8 cellular contexts compared by ENCODE assay signal in genomic region chr7:23347682-23348180, GRCh38. TPM values are rescaled to one million over a fixed set of nuclear protein-coding genes. Genes with fewer than 3 reads are reported as not detected.
A peak's percentile ranks its signal among the peaks of the same experiment; 100 is the strongest.
DNase-seq lines count a peak whose midpoint lies in the region; ATAC-seq, FAIRE-seq and TF ChIP-seq lines count a peak whose summit lies in the region.

No MANE protein-coding gene starts in this region.

- POLR2A ChIA-PET in AG04449 (lab: Yijun Ruan, JAX), result interaction anchor here (0.8 to 1.6 kb wide), 2 partner anchors 14 to 48 kb away, joined by 3 to 10 read pairs; partner anchors contain the start of gene MALSU1

- peak; percentile 88 for FAIRE-seq in H54 (lab: Jason Lieb, UNC)

- CTCF ChIA-PET in AG04449 (lab: Yijun Ruan, JAX), result interaction anchor here (0.9 to 4.0 kb wide), 3 partner anchors 11 to 125 kb away, joined by 3 to 22 read pairs (median 3); no protein-coding TSS in a partner anchor

- intact Hi-C loops in cardiac septum (cut with DNase I), result no loop called here

- ATAC-seq in GM21786 (IDR thresholded peaks at IDR 0.05; ENCODE audit: unreplicated experiment) (no peak), GM19395 (IDR thresholded peaks at IDR 0.05; ENCODE audit: unreplicated experiment) (no peak)

- TF ChIP-seq POLR2A in H54 (IDR thresholded peaks at IDR 0.05; ENCODE audit: low read depth, low read length), result no peak

- no peak overlapping the region for H3K4me3 ChIP-seq in AG04449 (ENCODE audit: low read depth, low read length)

- TF ChIP-seq CTCF in AG04449 (IDR thresholded peaks at IDR 0.05; ENCODE audit: insufficient read depth, low read length, missing control alignments), result no peak

- DNase-seq in AG04449 (ENCODE audit: low read depth, low spot score) (peak; percentile 60), H54 (ENCODE audit: insufficient read length, low spot score) (peak; percentile 59), T1000 (lab: John Stamatoyannopoulos, UW) (peak; percentile 44), glomerular visceral epithelial cell (ENCODE audit: extremely low spot score) (peak; percentile 49), cardiac septum (ENCODE audit: low spot score) (no peak)
- no peak for DNase-seq in activated effector memory CD4-positive, alpha-beta T cell treated with Interleukin-2 at 50 U/mL for 16 hours

RNA-seq across cellular contexts. Expression of gene MALSU1, which starts 48.6 kb away (rescaled TPM):
- 83.8 TPM for total RNA-seq in cardiac septum

Comparison
In these comparisons a context has a peak if more than half of its experiments do, and no peak if none do; other contexts are left out.
1. DNase-seq: peak in AG04449 (single experiment), H54 (single experiment), T1000 (single experiment) and glomerular visceral epithelial cell (single experiment); none in cardiac septum (single experiment) and activated effector memory CD4-positive, alpha-beta T cell treated with Interleukin-2 at 50 U/mL for 16 hours (single experiment).